ENCODE assay signal across 1 cellular context in genomic region chr18:50266248-50266704, GRCh38.
TF ChIP-seq lines count a peak whose summit lies in the region.

CFAP53 (minus strand) TSS chr18:50266495; CDS start chr18:50266404, 91 bp downstream.

TF ChIP-seq in HepG2, 621 proteins besides CTCF, POLR2A, EP300 and RAD21 (continued from another document and continues in another):
- TF ChIP-seq GMEB1 (CRISPR knock-in tag; IDR thresholded peaks at IDR 0.05; ENCODE audit: borderline replicate concordance) = peak; percentile 52; the same call in 1 of the 2 replicates
- TF ChIP-seq ZGPAT (CRISPR knock-in tag; IDR thresholded peaks at IDR 0.05) = peak; percentile 64; the same call in 1 of the 2 replicates
- TF ChIP-seq USF2 (IDR thresholded peaks at IDR 0.05; ENCODE audit: low read depth, low read length) = no peak
- TF ChIP-seq USF2 (CRISPR knock-in tag; IDR thresholded peaks at IDR 0.05; ENCODE audit: borderline replicate concordance) = no peak
- no peak for TF ChIP-seq ZBTB43 (CRISPR knock-in tag; conservative IDR thresholded peaks at IDR 0.05)
- TF ChIP-seq GABPA (IDR thresholded peaks at IDR 0.05; ENCODE audit: low read depth, low read length) = peak; percentile 86
- peak; percentile 95 for TF ChIP-seq GABPA (CRISPR knock-in tag; IDR thresholded peaks at IDR 0.05; ENCODE audit: low read depth)
- no peak for TF ChIP-seq ZSCAN25 (CRISPR knock-in tag; IDR thresholded peaks at IDR 0.05)
- TF ChIP-seq IKZF5 (CRISPR knock-in tag; IDR thresholded peaks at IDR 0.05) = 0 out of 2 replicates have a peak, but pooled peaks have one; percentile 23
- peak; percentile 65; the same call in 1 of the 2 replicates for TF ChIP-seq YEATS2 (CRISPR knock-in tag; IDR thresholded peaks at IDR 0.05; ENCODE audit: borderline replicate concordance)
- peak; percentile 98 for TF ChIP-seq SAP130 (CRISPR knock-in tag; IDR thresholded peaks at IDR 0.05; ENCODE audit: low read depth)
- TF ChIP-seq ZHX1 (CRISPR knock-in tag; IDR thresholded peaks at IDR 0.05; ENCODE audit: low read depth) = 0 out of 2 replicates have a peak, but pooled peaks have one; percentile 44
- TF ChIP-seq HES4 (CRISPR knock-in tag; IDR thresholded peaks at IDR 0.05; ENCODE audit: borderline replicate concordance) = no peak
- TF ChIP-seq RBM22 (optimal IDR thresholded peaks at IDR 0.05; ENCODE audit: low read length) = peak; percentile 100
- no peak for TF ChIP-seq CSRNP1 (CRISPR knock-in tag; IDR thresholded peaks at IDR 0.05)
- peak; percentile 48; the same call in 1 of the 2 replicates for TF ChIP-seq ETV5 (CRISPR knock-in tag; IDR thresholded peaks at IDR 0.05; ENCODE audit: borderline replicate concordance)
- peak; percentile 47; the same call in 1 of the 2 replicates for TF ChIP-seq ZFP91 (CRISPR knock-in tag; IDR thresholded peaks at IDR 0.05; ENCODE audit: borderline replicate concordance)
- TF ChIP-seq MXD4 (CRISPR knock-in tag; IDR thresholded peaks at IDR 0.05) = peak; percentile 67; the same call in 1 of the 2 replicates
- no peak for TF ChIP-seq ZSCAN31 (CRISPR knock-in tag; IDR thresholded peaks at IDR 0.05; ENCODE audit: low read depth)
- TF ChIP-seq REPIN1 (CRISPR knock-in tag; IDR thresholded peaks at IDR 0.05; ENCODE audit: borderline replicate concordance, low read depth) = no peak
- no peak; the same call in 1 of the 2 replicates for TF ChIP-seq ZNF205 (CRISPR knock-in tag; IDR thresholded peaks at IDR 0.05)
- TF ChIP-seq NR0B2 (CRISPR knock-in tag; IDR thresholded peaks at IDR 0.05) = no peak
- no peak for TF ChIP-seq CENPBD1 (CRISPR knock-in tag; IDR thresholded peaks at IDR 0.05; ENCODE audit: borderline replicate concordance, low read depth)
- TF ChIP-seq ARHGAP35 (CRISPR knock-in tag; IDR thresholded peaks at IDR 0.05; ENCODE audit: borderline replicate concordance) = no peak; the same call in 1 of the 2 replicates
- peak; percentile 94 for TF ChIP-seq GABPB1 (CRISPR knock-in tag; IDR thresholded peaks at IDR 0.05)
- peak; percentile 93 for TF ChIP-seq AGO1 (IDR thresholded peaks at IDR 0.05; ENCODE audit: low read depth, low read length, poor library complexity, severe bottlenecking)
- TF ChIP-seq ETS1 (CRISPR knock-in tag; IDR thresholded peaks at IDR 0.05) = no peak
- peak; percentile 79 for TF ChIP-seq SRSF1 (optimal IDR thresholded peaks at IDR 0.05; ENCODE audit: low read depth, low read length)
- TF ChIP-seq ZBTB49 (CRISPR knock-in tag; IDR thresholded peaks at IDR 0.05; ENCODE audit: borderline replicate concordance) = no peak
- TF ChIP-seq KDM5B (CRISPR knock-in tag; IDR thresholded peaks at IDR 0.05; ENCODE audit: borderline replicate concordance) = peak; percentile 58; the same call in 1 of the 2 replicates
- TF ChIP-seq LRRFIP1 (CRISPR knock-in tag; conservative IDR thresholded peaks at IDR 0.05) = no peak
- 0 out of 2 replicates have a peak, but pooled peaks have one; percentile 42 for TF ChIP-seq HOXA3 (CRISPR knock-in tag; IDR thresholded peaks at IDR 0.05)
